ENCODE assay signal across 7 cellular contexts in the genomic region with DNA sequence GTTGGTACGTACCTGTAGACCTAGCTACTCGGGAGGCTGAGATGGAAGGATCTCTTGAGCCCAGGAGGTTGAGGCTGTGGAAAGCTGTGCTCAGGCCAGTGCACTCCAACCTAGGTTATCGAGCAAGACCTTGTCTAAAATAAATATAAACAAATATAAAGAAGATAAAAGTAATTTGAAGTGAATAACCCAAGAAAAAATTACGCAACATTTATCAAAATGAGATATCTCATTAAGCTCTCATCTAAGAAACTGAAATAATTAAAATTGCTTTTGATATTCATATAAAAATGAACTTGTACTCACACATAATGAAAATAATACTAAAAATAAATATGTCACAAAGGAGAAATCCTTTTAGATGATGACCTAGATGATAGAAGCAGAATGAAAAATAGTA.
"Had no signal": no experiment of that assay in that cellular context is flagged by ENCODE, and none has a peak within 500 bp of the region (broad histone marks: within the 10 kb centered on the region; RNA-seq: fewer than 3 reads in every experiment).

No MANE protein-coding gene starts in this region.

- DNase-seq: GDM1, GF-D8 had no signal

- ATAC-seq: GM12878 had no signal

- H3K4me3 ChIP-seq: GM12878 had no signal

- FAIRE-seq: GM12878, GM12891, GM12892, GM18507, GM19239 had no signal
